33 cellular contexts compared by ENCODE assay signal in genomic region chr15:22257668-22258401, GRCh38.
"Had no signal": no experiment of that assay in that cellular context is flagged by ENCODE, and none has a peak within 500 bp of the region (broad histone marks: within the 10 kb centered on the region; RNA-seq: fewer than 3 reads in every experiment).

No MANE protein-coding gene starts in this region.

- H3K9ac ChIP-seq: SK-N-SH had no signal

- H3K4me3 Mint-ChIP-seq: activated CD4-positive, alpha-beta memory T cell treated with anti-CD3 and anti-CD28 coated beads for 36 hours; activated naive CD8-positive, alpha-beta T cell treated with anti-CD3 and anti-CD28 coated beads, Interleukin-2, amount 50 U/mL, for 24 hours; activated T-helper 17 cell treated with anti-CD3 and anti-CD28 coated beads, Interleukin-2, amount 50 U/mL, for 72 hours had no signal

- H3K9me3 ChIP-seq: Peyer's patch, SJCRH30, SK-N-SH had no signal

- H3K36me3 Mint-ChIP-seq: activated CD4-positive, alpha-beta memory T cell treated with anti-CD3 and anti-CD28 coated beads for 36 hours; activated naive CD4-positive, alpha-beta T cell treated with anti-CD3 and anti-CD28 coated beads, Interleukin-2, amount 50 U/mL, for 72 hours had no signal

- DNase-seq: activated CD4-positive, alpha-beta memory T cell treated with anti-CD3 and anti-CD28 coated beads for 36 hours; activated CD4-positive, alpha-beta T cell treated with anti-CD3 and anti-CD28 coated beads, Interleukin-2, amount 10 ng/mL, durations not matched to agents 7 days and 5 days; activated CD4-positive, CD25-positive, alpha-beta regulatory T cell; activated CD8-positive, alpha-beta memory T cell treated with anti-CD3 and anti-CD28 coated beads for 24 hours; activated naive CD4-positive, alpha-beta T cell treated with Interleukin-2 at 50 U/mL for 16 hours; activated naive CD8-positive, alpha-beta T cell treated with anti-CD3 and anti-CD28 coated beads, Interleukin-2, amount 50 U/mL, for 24 hours; activated T-cell treated with anti-CD3 and anti-CD28 coated beads, Interleukin-2, amount 50 U/mL, for 48 hours; amniotic stem cell; brain microvascular endothelial cell; Kasumi-1; KBM-7; MV-4-11; NCI-H1092 treated with DMSO at 0.1 percent for 48 hours; NCI-H1417 treated with DMSO at 0.1 percent for 48 hours; NCI-H1694; NCI-H2029; NCI-H2107; NCI-H2171 treated with DMSO at 0.1 percent for 48 hours; NCI-H345; NCI-H510A; NCI-H526 treated with DMSO at 0.1 percent for 48 hours; NK-92 treated with Interleukin-12 subunit alpha and Interleukin-12 subunit beta, amount 100 ng/mL, for 24 hours; Peyer's patch; Right ventricle myocardium superior; SJCRH30; T-helper 1 cell had no signal

- H3K27me3 ChIP-seq: brain microvascular endothelial cell, cardiac muscle cell, Peyer's patch, SJCRH30 had no signal

- FAIRE-seq: astrocyte had no signal

- H3K9me3 Mint-ChIP-seq: activated CD4-positive, alpha-beta memory T cell treated with anti-CD3 and anti-CD28 coated beads for 36 hours; activated CD4-positive, alpha-beta T cell treated with anti-CD3 and anti-CD28 coated beads, Interleukin-2, amount 10 ng/mL, durations not matched to agents 7 days and 5 days; activated naive CD8-positive, alpha-beta T cell treated with anti-CD3 and anti-CD28 coated beads, Interleukin-2, amount 50 U/mL, for 24 hours; activated T-helper 17 cell treated with anti-CD3 and anti-CD28 coated beads, Interleukin-2, amount 50 U/mL, for 72 hours had no signal

- H3K36me3 ChIP-seq: brain microvascular endothelial cell, cardiac muscle cell, Peyer's patch, SJCRH30 had no signal

- H3K27me3 Mint-ChIP-seq: activated CD4-positive, alpha-beta memory T cell treated with anti-CD3 and anti-CD28 coated beads for 36 hours; activated T-helper 17 cell treated with anti-CD3 and anti-CD28 coated beads, Interleukin-2, amount 50 U/mL, for 72 hours had no signal

- H3K27ac Mint-ChIP-seq: activated CD4-positive, alpha-beta memory T cell treated with anti-CD3 and anti-CD28 coated beads for 36 hours; activated naive CD4-positive, alpha-beta T cell treated with anti-CD3 and anti-CD28 coated beads, Interleukin-2, amount 50 U/mL, for 72 hours; activated naive CD8-positive, alpha-beta T cell treated with anti-CD3 and anti-CD28 coated beads, Interleukin-2, amount 50 U/mL, for 24 hours; activated T-helper 17 cell treated with anti-CD3 and anti-CD28 coated beads, Interleukin-2, amount 50 U/mL, for 72 hours had no signal

- H3K4me1 ChIP-seq: SJCRH30 had no signal

- ATAC-seq: activated naive CD4-positive, alpha-beta T cell treated with anti-CD3 and anti-CD28 coated beads, Interleukin-2, amount 50 U/mL, for 72 hours; activated naive CD8-positive, alpha-beta T cell treated with anti-CD3 and anti-CD28 coated beads, Interleukin-2, amount 50 U/mL, for 24 hours; activated T-helper 17 cell treated with anti-CD3 and anti-CD28 coated beads, Interleukin-2, amount 50 U/mL, for 72 hours had no signal

- H3K4me3 ChIP-seq: cardiac muscle cell, Peyer's patch, SJCRH30 had no signal

- H3K27ac ChIP-seq: brain microvascular endothelial cell, cardiac muscle cell, Peyer's patch, RWPE1, SJCRH30, VCaP had no signal
